ENCODE assay signal across 32 cellular contexts in genomic region chr3:70433091-70433490, GRCh38.
DNase-seq lines count a peak whose midpoint lies in the region; ATAC-seq, FAIRE-seq and TF ChIP-seq lines count a peak whose summit lies in the region.
"Had no signal": no experiment of that assay in that cellular context is flagged by ENCODE, and none has a peak within 500 bp of the region (broad histone marks: within the 10 kb centered on the region; RNA-seq: fewer than 3 reads in every experiment).

No MANE protein-coding gene starts in this region.

- POLR2A ChIA-PET in BJ (lab: Charles Lee) (no interaction called here), PC-3 (lab: Charles Lee; ENCODE audit: unreplicated experiment) (no interaction called here)

- H4K20me1 ChIP-seq in PC-3 (ENCODE audit: low read length) = no peaks in the 10 kb centered on the region

- H3F3A ChIP-seq in PC-3 (ENCODE audit: low read length, unreplicated experiment) = no peaks in the 10 kb centered on the region

- CTCF ChIA-PET in BJ (lab: Yijun Ruan, JAX) (no interaction called here), PC-3 (lab: Charles Lee) (no interaction called here)

- intact Hi-C loops in PC-3 (cut with micrococcal nuclease) = no loop called here
- intact Hi-C loops in right cardiac atrium (cut with DNase I) = no loop called here

- BruUV-seq in PC-3 (replicated peaks; lab: Mats Ljungman, UMichigan) = no TSS peak

- no peak for FAIRE-seq in GM19239 (lab: Jason Lieb, UNC)
- FAIRE-seq: A204.1, GM12878, H54, pancreas, urothelium cell line had no signal

- H3K27me3 ChIP-seq in BJ (ENCODE audit: control insufficient read depth, insufficient read depth, low read length) (no peaks in the 10 kb centered on the region), PC-3 (ENCODE audit: low read length) (no peaks in the 10 kb centered on the region), right cardiac atrium (ENCODE audit: control insufficient read depth, insufficient read depth) (no peaks in the 10 kb centered on the region)
- H3K27me3 ChIP-seq: cardiac muscle cell, gastroesophageal sphincter, hepatocyte, pancreas, Peyer's patch had no signal

- no peaks in the 10 kb centered on the region for H3K9me2 ChIP-seq in PC-3 (replicated peaks; ENCODE audit: low read length)

- no peaks in the 10 kb centered on the region for H3K4me1 ChIP-seq in PC-3 (ENCODE audit: insufficient read depth, low read length)
- no peaks in the 10 kb centered on the region for H3K4me1 ChIP-seq in right cardiac atrium (ENCODE audit: control insufficient read depth, insufficient read depth, low read length)
- H3K4me1 ChIP-seq: gastroesophageal sphincter, pancreas, Peyer's patch had no signal

- DNase-seq in BJ (ENCODE audit: low read depth) (peak; percentile 5), PC-3 (peak; percentile 1), epithelial cell of esophagus (ENCODE audit: low read depth) (peak; percentile 53), iris pigment epithelial cell (ENCODE audit: low read depth) (peak; percentile 90), right cardiac atrium (no peak), GM19239 (ENCODE audit: insufficient read length, low spot score) (no peak)
- DNase-seq in effector CD8-positive, alpha-beta T cell (lab: John Stamatoyannopoulos, UW) = no peak
- DNase-seq in stimulated activated CD4-positive, alpha-beta T cell treated with anti-CD3 and anti-CD28 coated beads, Interleukin-2, amount 100 ng/mL, for 48 hours = no peak
- DNase-seq: activated T-cell treated with anti-CD3 and anti-CD28 coated beads, Interleukin-2, amount 50 U/mL, for 4 hours; CD8-positive, alpha-beta T cell; effector memory CD4-positive, alpha-beta T cell; Kasumi-1; left cardiac atrium; NCI-H1436; NCI-H345; nephron progenitor cell; pancreas; Peyer's patch; SHP77; stimulated activated CD4-positive, alpha-beta T cell treated with anti-CD3 and anti-CD28 coated beads, Interleukin-1b, Interleukin-23, amount 100 ng/mL, for 48 hours; stimulated activated CD8-positive, alpha-beta memory T cell treated with anti-CD3 and anti-CD28 coated beads, Interleukin-4, amount 100 ng/mL, for 48 hours; T-helper 17 cell had no signal

- no peaks in the 10 kb centered on the region for H3K9me3 ChIP-seq in PC-3 (ENCODE audit: low read length)
- H3K9me3 ChIP-seq in right cardiac atrium (ENCODE audit: control insufficient read depth, low read length) = no peaks in the 10 kb centered on the region
- H3K9me3 ChIP-seq: gastroesophageal sphincter, pancreas, Peyer's patch, thoracic aorta had no signal

- no peaks in the 10 kb centered on the region for H3K79me2 ChIP-seq in PC-3 (ENCODE audit: low read length)
- H3K79me2 ChIP-seq: hepatocyte had no signal

- H3K27ac ChIP-seq in PC-3 (ENCODE audit: low read length) (no peak overlapping the region), right cardiac atrium (ENCODE audit: low read length) (no peak overlapping the region)
- H3K27ac ChIP-seq: cardiac muscle cell, coronary artery, gastroesophageal sphincter, hepatocyte, pancreas, Peyer's patch, thoracic aorta had no signal

- H3K4me3 ChIP-seq in BJ (ENCODE audit: low read depth, low read length) = no peak overlapping the region
- no peak overlapping the region for H3K4me3 ChIP-seq in PC-3 (ENCODE audit: low read length)
- no peak overlapping the region for H3K4me3 ChIP-seq in epithelial cell of esophagus (ENCODE audit: low read length)
- no peak overlapping the region for H3K4me3 ChIP-seq in right cardiac atrium (ENCODE audit: low read length)
- H3K4me3 ChIP-seq: cardiac muscle cell, coronary artery, gastroesophageal sphincter, GM12878, hepatocyte, lung, pancreas, Peyer's patch, thoracic aorta had no signal

- no peak for ATAC-seq in PC-3
- ATAC-seq in right cardiac atrium = no peak
- ATAC-seq: activated T-cell treated with anti-CD3 and anti-CD28 coated beads, Interleukin-2, amount 50 U/mL, for 4 hours; CD8-positive, alpha-beta T cell; gastroesophageal sphincter; GM12878; left cardiac atrium; pancreas; T-helper 17 cell had no signal

- 99% methylated on average over 1 of the region's 1 CpG for WGBS in right cardiac atrium

- H3K36me3 ChIP-seq in BJ (ENCODE audit: control insufficient read depth, insufficient read depth, low read length) = no peaks in the 10 kb centered on the region
- H3K36me3 ChIP-seq in PC-3 (ENCODE audit: low read depth, low read length) = no peaks in the 10 kb centered on the region
- H3K36me3 ChIP-seq: cardiac muscle cell, gastroesophageal sphincter, pancreas, Peyer's patch, thoracic aorta had no signal

- TF ChIP-seq CTCF in BJ (IDR thresholded peaks at IDR 0.05; ENCODE audit: insufficient read depth, low read depth, low read length) = no peak
- no peak for TF ChIP-seq CTCF in PC-3 (conservative IDR thresholded peaks at IDR 0.05; ENCODE audit: low read depth, low read length)
- TF ChIP-seq CTCF in epithelial cell of esophagus (IDR thresholded peaks at IDR 0.05; ENCODE audit: insufficient read depth, low read depth, low read length, missing control alignments) = no peak

- no peak overlapping the region for H2AFZ ChIP-seq in PC-3 (ENCODE audit: low read length)
- H2AFZ ChIP-seq: hepatocyte had no signal

- H3K9ac ChIP-seq in PC-3 (ENCODE audit: low read length) = no peak overlapping the region

- no peak overlapping the region for H3K4me2 ChIP-seq in PC-3 (ENCODE audit: low read length)
- H3K4me2 ChIP-seq: hepatocyte had no signal

Comparison
In these comparisons a context has a peak if more than half of its experiments do, and no peak if none do; other contexts are left out.
1. DNase-seq: peak in BJ (single experiment), PC-3 (single experiment), epithelial cell of esophagus (single experiment) and iris pigment epithelial cell (single experiment); none in right cardiac atrium (0 of 3), effector CD8-positive, alpha-beta T cell (single experiment), stimulated activated CD4-positive, alpha-beta T cell treated with anti-CD3 and anti-CD28 coated beads, Interleukin-2, amount 100 ng/mL, for 48 hours (0 of 2) and GM19239 (single experiment).